1 cellular context compared by ENCODE assay signal in genomic region chr4:1183985-1184773, GRCh38.
TF ChIP-seq lines count a peak whose summit lies in the region.

No MANE protein-coding gene starts in this region.

TF ChIP-seq in SK-N-SH, 30 proteins besides CTCF, POLR2A, EP300 and RAD21 (continued from another document):
- TF ChIP-seq USF2 (IDR thresholded peaks at IDR 0.05; ENCODE audit: borderline replicate concordance, low read depth, low read length) (no peak), EZH2phosphoT487 (IDR thresholded peaks at IDR 0.05; ENCODE audit: borderline replicate concordance, low read depth) (no peak), GATA2 (CRISPR knock-in tag; IDR thresholded peaks at IDR 0.05) (no peak), NRF1 (IDR thresholded peaks at IDR 0.05; ENCODE audit: low read depth, low read length) (no peak)
